ENCODE assay signal across 8 cellular contexts in genomic region chr12:21438643-21439042, GRCh38. TPM values are rescaled to one million over a fixed set of nuclear protein-coding genes. Genes with fewer than 3 reads are reported as not detected.
DNase-seq lines count a peak whose midpoint lies in the region; ATAC-seq, FAIRE-seq and TF ChIP-seq lines count a peak whose summit lies in the region.

No MANE protein-coding gene starts in this region.

- H3K36me3 ChIP-seq in ES-I3 (ENCODE audit: insufficient read depth, low read length) (no peaks in the 10 kb centered on the region), NT2/D1 (ENCODE audit: insufficient read depth, insufficient read length, low read length) (peaks cover 3% of the 10 kb centered on the region), endodermal cell (ENCODE audit: control insufficient read depth, insufficient read depth, low read length) (no peaks in the 10 kb centered on the region), pancreas (no peaks in the 10 kb centered on the region)

- H3K9ac ChIP-seq in ES-I3 (ENCODE audit: low read depth, low read length) (peak overlapping the region; percentile 73), NT2/D1 (ENCODE audit: insufficient read length, low read depth) (peak overlapping the region; percentile 74), endodermal cell (ENCODE audit: extremely low read depth, low read length, poor library complexity, severe bottlenecking) (no peak overlapping the region)

- WGBS in endodermal cell (ENCODE audit: insufficient coverage in 1 of 2, insufficient read length in 1 of 2), 2 experiments, result 94 to 96% methylated on average over 5 of the region's 5 CpGs
- WGBS in pancreas, 2 donors, result 47 to 48% methylated on average over 5 of the region's 5 CpGs

- H3K9me3 Mint-ChIP-seq in endodermal cell, result peaks cover 2% of the 10 kb centered on the region

- no peak for TF ChIP-seq CTCF in endodermal cell (conservative IDR thresholded peaks at IDR 0.05)
- no peak for TF ChIP-seq CTCF in pancreas (IDR thresholded peaks at IDR 0.05)

- no peak overlapping the region for H3K27ac Mint-ChIP-seq in endodermal cell

- H3K4me3 Mint-ChIP-seq in endodermal cell, result peak overlapping the region; percentile 82

- FAIRE-seq in pancreas (lab: Jason Lieb, UNC), result no peak

- intact Hi-C loops in pancreas (cut with DNase I), result no loop called here

- H3K4me1 ChIP-seq in ES-I3 (ENCODE audit: insufficient read depth, low read length), result no peaks in the 10 kb centered on the region
- H3K4me1 ChIP-seq in NT2/D1 (ENCODE audit: insufficient read depth, insufficient read length), result no peaks in the 10 kb centered on the region
- no peaks in the 10 kb centered on the region for H3K4me1 ChIP-seq in endodermal cell (ENCODE audit: control insufficient read depth, insufficient read depth, low read length)
- peaks cover 3 to 12% (median 12%) of the 10 kb centered on the region in 3 donors for H3K4me1 ChIP-seq in pancreas

- ATAC-seq in pancreas, result peak in 1 of 4 donors; percentile 6
- no peak for ATAC-seq in GM21447 (IDR thresholded peaks at IDR 0.05; ENCODE audit: unreplicated experiment)

- no peaks in the 10 kb centered on the region for H3K9me3 ChIP-seq in ES-I3 (ENCODE audit: control insufficient read depth, insufficient read depth, low read length)
- no peaks in the 10 kb centered on the region for H3K9me3 ChIP-seq in NT2/D1 (ENCODE audit: insufficient read depth, low read length)
- no peaks in the 10 kb centered on the region for H3K9me3 ChIP-seq in endodermal cell (ENCODE audit: control insufficient read depth, low read length)
- no peaks in the 10 kb centered on the region for H3K9me3 ChIP-seq in pancreas

- DNase-seq in NT2/D1 (ENCODE audit: low read depth, low spot score), result no peak
- no peak for DNase-seq in endodermal cell
- no peak for DNase-seq in pancreas
- no peak for DNase-seq in islet precursor cell
- DNase-seq in amniotic stem cell (lab: John Stamatoyannopoulos, UW), result no peak
- no peak for DNase-seq in NCI-H526 treated with DMSO at 0.1 percent for 48 hours (lab: John Stamatoyannopoulos, UW)

- H3K4me1 Mint-ChIP-seq in endodermal cell, result peaks cover 3% of the 10 kb centered on the region

- H3K4me3 ChIP-seq in NT2/D1 (ENCODE audit: insufficient read length, low read depth), result peak overlapping the region; percentile 71
- peak overlapping the region; percentile 91 for H3K4me3 ChIP-seq in endodermal cell (ENCODE audit: low read length)
- H3K4me3 ChIP-seq in pancreas, result peak overlapping the region; percentile 52 to 82 (median 66)

- H3K27me3 Mint-ChIP-seq in endodermal cell (ENCODE audit: insufficient read depth), result peaks cover 23% of the 10 kb centered on the region

- H3K36me3 Mint-ChIP-seq in endodermal cell (ENCODE audit: low read depth), result peaks cover 5% of the 10 kb centered on the region

- H3K27me3 ChIP-seq in NT2/D1 (ENCODE audit: insufficient read depth, insufficient read length) (no peaks in the 10 kb centered on the region), endodermal cell (ENCODE audit: control insufficient read depth, insufficient read depth, low read length, poor library complexity, severe bottlenecking) (no peaks in the 10 kb centered on the region), pancreas (no peaks in the 10 kb centered on the region)

- no peak overlapping the region for H3K27ac ChIP-seq in endodermal cell (ENCODE audit: low read depth, low read length)
- no peak overlapping the region for H3K27ac ChIP-seq in pancreas

RNA-seq across cellular contexts. Expression of gene PYROXD1, which starts 1.2 kb away (rescaled TPM):
- total RNA-seq in endodermal cell (1 to 10 TPM; 3.8 to 8.1 TPM), pancreas (10 to 100 TPM; 11.4 to 31.0 (median 17.1) TPM)
- 7.5 TPM for polyA plus RNA-seq in endodermal cell (2013, experiment 1 of 2)
- polyA plus RNA-seq in endodermal cell (2013, experiment 2 of 2), result 9.7 TPM
- polyA plus RNA-seq in pancreas, result 10 to 100 TPM; 10.9 to 14.1 TPM
